12 cellular contexts compared by ENCODE assay signal in genomic region chr2:238143239-238143951, GRCh38. TPM values are rescaled to one million over a fixed set of nuclear protein-coding genes. Genes with fewer than 3 reads are reported as not detected.
A peak's percentile ranks its signal among the peaks of the same experiment; 100 is the strongest.
DNase-seq lines count a peak whose midpoint lies in the region; ATAC-seq, FAIRE-seq and TF ChIP-seq lines count a peak whose summit lies in the region.
"Had no signal": no experiment of that assay in that cellular context is flagged by ENCODE, and none has a peak within 500 bp of the region (broad histone marks: within the 10 kb centered on the region; RNA-seq: fewer than 3 reads in every experiment).

No MANE protein-coding gene starts in this region.

- POLR2A ChIA-PET in HEK293 (lab: Yijun Ruan, JAX): no interaction called here

- H3K9me1 ChIP-seq in keratinocyte (ENCODE audit: control insufficient read depth, extremely low read depth, insufficient read depth, low read length): no peaks in the 10 kb centered on the region

- H3K27me3 ChIP-seq in adipocyte (replicated peaks; ENCODE audit: control insufficient read depth, insufficient read depth, low read length): no peaks in the 10 kb centered on the region
- no peaks in the 10 kb centered on the region for H3K27me3 ChIP-seq in keratinocyte (ENCODE audit: control insufficient read depth, extremely low read depth, insufficient read depth, low read length)

- CTCF ChIA-PET in HEK293 (lab: Yijun Ruan, JAX): interaction anchor here (0.6 kb wide), 1 partner anchor 12 kb away, joined by 3 read pairs; no protein-coding TSS in a partner anchor

- DNase-seq in NCI-H1092 treated with DMSO at 0.1 percent for 48 hours (lab: John Stamatoyannopoulos, UW): peak; percentile 2
- DNase-seq in NCI-H1092 (lab: John Stamatoyannopoulos, UW): no peak
- peak; percentile 63 for DNase-seq in adipocyte (ENCODE audit: low read depth)
- peak; percentile 26 for DNase-seq in keratinocyte (ENCODE audit: low read depth, low spot score)
- no peak for DNase-seq in OCI-M1 (lab: John Stamatoyannopoulos, UW)
- no peak for DNase-seq in GM19238 (ENCODE audit: insufficient read length, low spot score)
- DNase-seq: cortex of kidney had no signal

- H3K36me3 ChIP-seq in HEK293 (ENCODE audit: control insufficient read depth in 2 of 2, insufficient read depth in 1 of 2, low read length in 2 of 2) (no peaks in the 10 kb centered on the region), adipocyte (ENCODE audit: control insufficient read depth, insufficient read depth, low read length, severe bottlenecking) (no peaks in the 10 kb centered on the region), keratinocyte (ENCODE audit: control insufficient read depth in 2 of 2, extremely low read depth in 1 of 2, insufficient read depth in 2 of 2, low read length in 2 of 2) (no peaks in the 10 kb centered on the region)
- H3K36me3 ChIP-seq: left lung had no signal

- no peaks in the 10 kb centered on the region for H4K20me1 ChIP-seq in keratinocyte (ENCODE audit: control insufficient read depth, extremely low read depth, insufficient read depth, low read length)

- H2AFZ ChIP-seq in keratinocyte (ENCODE audit: control insufficient read depth, low read length): no peak overlapping the region

- H3K9ac ChIP-seq in adipocyte (ENCODE audit: low read length) (no peak overlapping the region), keratinocyte (ENCODE audit: control insufficient read depth, extremely low read depth, insufficient read depth, low read length) (no peak overlapping the region)

- dilution Hi-C loops in keratinocyte (cut with MboI; ENCODE audit: extremely low pct_ligation_motif_present, low sequenced_read_pairs): no loop called here

- H3K4me1 ChIP-seq in HEK293 (ENCODE audit: control insufficient read depth, insufficient read depth, low read length) (no peaks in the 10 kb centered on the region), adipocyte (ENCODE audit: control insufficient read depth, insufficient read depth, low read length) (peaks cover 10% of the 10 kb centered on the region), keratinocyte (ENCODE audit: control insufficient read depth, extremely low read depth, insufficient read depth, low read length) (peaks cover 30% of the 10 kb centered on the region)

- no peak for ATAC-seq in HG02852 (IDR thresholded peaks at IDR 0.05; ENCODE audit: unreplicated experiment)
- ATAC-seq: left lung had no signal

- H3K27ac ChIP-seq in HEK293 (ENCODE audit: extremely low read depth, low read depth, low read length) (no peak overlapping the region), keratinocyte (ENCODE audit: control insufficient read depth, insufficient read depth, low read length) (no peak overlapping the region)
- H3K27ac ChIP-seq: left lung had no signal

- H3K79me2 ChIP-seq in keratinocyte (ENCODE audit: control insufficient read depth, insufficient read depth, low read length): no peaks in the 10 kb centered on the region

- H3K9me3 ChIP-seq in HEK293 (ENCODE audit: control insufficient read depth, insufficient read depth, low read depth, low read length) (no peaks in the 10 kb centered on the region), adipocyte (ENCODE audit: control insufficient read depth, low read length) (no peaks in the 10 kb centered on the region), keratinocyte (ENCODE audit: control insufficient read depth, low read depth, low read length) (no peaks in the 10 kb centered on the region)
- H3K9me3 ChIP-seq: left lung had no signal

- H3K4me2 ChIP-seq in keratinocyte (ENCODE audit: control insufficient read depth, extremely low read depth, insufficient read depth, low read depth, low read length): no peak overlapping the region

- H3K4me3 ChIP-seq in HEK293 (ENCODE audit: low read depth, low read length) (no peak overlapping the region), adipocyte (ENCODE audit: low read length) (no peak overlapping the region), keratinocyte (ENCODE audit: control insufficient read depth in 2 of 3, extremely low read depth in 1 of 3, insufficient read depth in 2 of 3, low read depth in 1 of 3, low read length in 3 of 3) (no peak overlapping the region)
- H3K4me3 ChIP-seq: left lung had no signal

- TF ChIP-seq CTCF in HEK293 (tag by site-specific recombination; IDR thresholded peaks at IDR 0.05) (no peak), keratinocyte (optimal IDR thresholded peaks at IDR 0.05 in 1 of 3, IDR thresholded peaks at IDR 0.05 in 1 of 3, conservative IDR thresholded peaks at IDR 0.05 in 1 of 3; ENCODE audit: extremely low read depth in 1 of 3, insufficient read depth in 2 of 3, low read length in 3 of 3) (no peak)

- no peak for FAIRE-seq in keratinocyte (lab: Jason Lieb, UNC)
- FAIRE-seq: A204.1, GM12891 had no signal

TF ChIP-seq in HEK293, 187 proteins besides CTCF, POLR2A, EP300 and RAD21:
- TF ChIP-seq ZNF341 (tag by site-specific recombination; IDR thresholded peaks at IDR 0.05; ENCODE audit: low read depth): peak; percentile 80
- TF ChIP-seq ZNF560 (tag by site-specific recombination; IDR thresholded peaks at IDR 0.05; ENCODE audit: borderline replicate concordance): no peak

RNA-seq across cellular contexts. Expression of gene KLHL30, which starts 4.9 kb away (rescaled TPM):
- polyA plus RNA-seq in keratinocyte: not detected in 3 replicates
- not detected for polyA plus RNA-seq in keratinocyte (2011; ENCODE audit: low read depth)
- not detected in 2 replicates for polyA plus RNA-seq in keratinocyte (2011; cell fraction: cytosol; rRNA removed)
- 0.03 TPM in 1 of 2 replicates, not detected in the other for polyA plus RNA-seq in keratinocyte (2011; cell fraction: nucleus; rRNA removed)
- polyA plus RNA-seq in keratinocyte (2012; ENCODE audit: low replicate concordance): not detected in 2 replicates
- not detected in 3 replicates for polyA minus RNA-seq in keratinocyte
- polyA minus RNA-seq in keratinocyte (2011; cell fraction: cytosol; rRNA and poly(A)+ RNA removed): not detected
- not detected in 2 replicates for polyA minus RNA-seq in keratinocyte (2011; cell fraction: nucleus; rRNA and poly(A)+ RNA removed)

RNA-seq across cellular contexts. Expression of gene ERFE, which starts 15.4 kb away (rescaled TPM):
- polyA plus RNA-seq in keratinocyte: 0.14 to 0.28 TPM (median 0.27 TPM) in 3 replicates
- not detected for polyA plus RNA-seq in keratinocyte (2011; ENCODE audit: low read depth)
- 0.17 and 0.27 TPM in 2 replicates for polyA plus RNA-seq in keratinocyte (2011; cell fraction: cytosol; rRNA removed)
- 0.23 and 0.71 TPM in 2 replicates for polyA plus RNA-seq in keratinocyte (2011; cell fraction: nucleus; rRNA removed)
- 0.11 TPM in 2 replicates for polyA plus RNA-seq in keratinocyte (2012; ENCODE audit: low replicate concordance)
- polyA minus RNA-seq in keratinocyte: 0.10 TPM in 1 of 3 replicates, not detected in the others
- not detected for polyA minus RNA-seq in keratinocyte (2011; cell fraction: cytosol; rRNA and poly(A)+ RNA removed)
- 0.63 TPM in 1 of 2 replicates, not detected in the other for polyA minus RNA-seq in keratinocyte (2011; cell fraction: nucleus; rRNA and poly(A)+ RNA removed)

RNA-seq across cellular contexts. Expression of gene ESPNL, which starts 43.3 kb away (rescaled TPM):
- polyA plus RNA-seq in keratinocyte: 0.14 to 0.19 TPM (median 0.16 TPM) in 3 replicates
- polyA plus RNA-seq in keratinocyte (2011; ENCODE audit: low read depth): not detected
- polyA plus RNA-seq in keratinocyte (2011; cell fraction: cytosol; rRNA removed): 0.04 and 0.16 TPM in 2 replicates
- 0.09 and 0.19 TPM in 2 replicates for polyA plus RNA-seq in keratinocyte (2011; cell fraction: nucleus; rRNA removed)
- polyA plus RNA-seq in keratinocyte (2012; ENCODE audit: low replicate concordance): 0.03 and 0.28 TPM in 2 replicates
- 0.13 to 0.20 TPM (median 0.20 TPM) in 3 replicates for polyA minus RNA-seq in keratinocyte
- polyA minus RNA-seq in keratinocyte (2011; cell fraction: cytosol; rRNA and poly(A)+ RNA removed): 0.58 TPM
- polyA minus RNA-seq in keratinocyte (2011; cell fraction: nucleus; rRNA and poly(A)+ RNA removed): 0.21 TPM in 1 of 2 replicates, not detected in the other

Comparison
In these comparisons a context has a peak if more than half of its experiments do, and no peak if none do; other contexts are left out.
1. DNase-seq: peak in NCI-H1092 treated with DMSO at 0.1 percent for 48 hours (single experiment), adipocyte (single experiment) and keratinocyte (single experiment); none in NCI-H1092 (single experiment), OCI-M1 (single experiment) and GM19238 (single experiment).